8 cellular contexts compared by ENCODE assay signal in the genomic region with DNA sequence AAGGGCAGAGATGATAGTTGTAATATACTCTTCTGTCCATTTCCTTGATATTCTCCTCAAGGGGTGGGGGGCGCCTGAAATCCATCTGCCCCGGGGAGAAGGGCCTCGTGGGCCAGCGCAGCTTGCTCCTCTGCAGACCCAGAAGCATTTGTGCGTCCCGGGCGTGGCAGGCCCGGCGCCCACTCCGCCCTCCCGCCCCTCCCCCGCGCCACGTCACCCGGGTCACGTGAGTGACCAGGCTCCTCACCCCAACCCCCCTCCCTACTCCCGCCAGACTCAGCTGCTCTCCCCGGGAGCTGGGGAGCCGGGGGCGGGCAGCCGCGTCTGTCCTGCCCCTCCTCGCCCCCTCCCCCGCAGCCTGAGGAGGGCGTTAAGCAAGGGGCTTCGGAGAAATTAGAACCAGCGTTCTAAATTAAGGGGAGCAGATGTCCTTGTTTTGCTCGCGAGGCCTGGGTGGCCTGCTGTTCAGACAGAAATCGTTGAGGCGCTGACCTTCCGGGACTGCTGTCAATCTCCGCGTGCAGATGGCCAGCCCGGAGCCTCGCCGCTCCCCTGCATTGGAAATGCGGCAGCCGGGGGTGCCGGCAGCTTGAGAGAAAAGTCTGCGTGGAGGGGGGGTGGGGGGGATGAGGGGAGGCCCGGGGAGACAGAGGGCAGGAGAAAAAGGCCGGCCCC.
DNase-seq lines count a peak whose midpoint lies in the region; ATAC-seq and TF ChIP-seq lines count a peak whose summit lies in the region.

No MANE protein-coding gene starts in this region.

- H3K36me3 Mint-ChIP-seq in neural progenitor cell, result no peaks in the 10 kb centered on the region
- no peaks in the 10 kb centered on the region for H3K36me3 Mint-ChIP-seq in stimulated activated naive CD8-positive, alpha-beta T cell treated with anti-CD3 and anti-CD28 coated beads, Interleukin-15, Interleukin-2, amounts not matched to agents 100 ng/mL and 50 ng/mL, for 24 hours (ENCODE audit: low read depth)

- peak overlapping the region; percentile 77 for H3K4me3 Mint-ChIP-seq in neural progenitor cell
- peak overlapping the region; percentile 56 for H3K4me3 Mint-ChIP-seq in stimulated activated naive CD8-positive, alpha-beta T cell treated with anti-CD3 and anti-CD28 coated beads, Interleukin-15, Interleukin-2, amounts not matched to agents 100 ng/mL and 50 ng/mL, for 24 hours

- peak overlapping the region; percentile 61 for H3K4me2 ChIP-seq in OCI-LY7 (ENCODE audit: low read length)
- H3K4me2 ChIP-seq in neural progenitor cell, result peak overlapping the region; percentile 72

- no peaks in the 10 kb centered on the region for H3K9me2 ChIP-seq in OCI-LY7 (ENCODE audit: insufficient read depth, low read length)

- H2AFZ ChIP-seq in OCI-LY7 (ENCODE audit: low read length) (peak overlapping the region; percentile 64), neural progenitor cell (replicated peaks) (no peak overlapping the region)

- H3K27me3 Mint-ChIP-seq in neural progenitor cell (ENCODE audit: insufficient read depth, low read depth), result peaks cover 3% of the 10 kb centered on the region
- no peaks in the 10 kb centered on the region for H3K27me3 Mint-ChIP-seq in stimulated activated naive CD8-positive, alpha-beta T cell treated with anti-CD3 and anti-CD28 coated beads, Interleukin-15, Interleukin-2, amounts not matched to agents 100 ng/mL and 50 ng/mL, for 24 hours

- H3K4me3 ChIP-seq in OCI-LY7 (ENCODE audit: low read depth, low read length, poor library complexity, severe bottlenecking) (peak overlapping the region; percentile 29), neural progenitor cell (peak overlapping the region; percentile 33)

- POLR2A ChIA-PET in OCI-LY7 (lab: Charles Lee), result interaction anchor here (0.6 to 1.0 kb wide), 2 partner anchors 31 to 234 kb away, joined by 3 to 5 read pairs; no protein-coding TSS in a partner anchor

- TF ChIP-seq CTCF in OCI-LY7 (conservative IDR thresholded peaks at IDR 0.05; ENCODE audit: low read length) (no peak), neural progenitor cell (IDR thresholded peaks at IDR 0.05) (no peak)

- H3K9me3 Mint-ChIP-seq in neural progenitor cell, result no peaks in the 10 kb centered on the region
- no peaks in the 10 kb centered on the region for H3K9me3 Mint-ChIP-seq in stimulated activated naive CD8-positive, alpha-beta T cell treated with anti-CD3 and anti-CD28 coated beads, Interleukin-15, Interleukin-2, amounts not matched to agents 100 ng/mL and 50 ng/mL, for 24 hours

- CTCF ChIA-PET in OCI-LY7 (lab: Charles Lee; ENCODE audit: unreplicated experiment), result interaction anchor here (0.6 kb wide), 1 partner anchor 1295 kb away, joined by 3 read pairs; no protein-coding TSS in a partner anchor

- no peak overlapping the region for H3K27ac ChIP-seq in OCI-LY7 (ENCODE audit: low read depth, low read length, poor library complexity, severe bottlenecking)
- H3K27ac ChIP-seq in neural progenitor cell, result peak overlapping the region; percentile 96

- peak; percentile 61 for ATAC-seq in HG03432 (IDR thresholded peaks at IDR 0.05; ENCODE audit: unreplicated experiment)

- intact Hi-C loops in OCI-LY7 (cut with micrococcal nuclease; ENCODE audit: unreplicated experiment), result no loop called here

- H3K9me3 ChIP-seq in OCI-LY7 (ENCODE audit: low read length), result no peaks in the 10 kb centered on the region
- no peaks in the 10 kb centered on the region for H3K9me3 ChIP-seq in neural progenitor cell (ENCODE audit: low read depth)

- BruUV-seq in OCI-LY7 (replicated peaks; lab: Mats Ljungman, UMichigan), result no TSS peak

- DNase-seq in NCI-H187 (lab: John Stamatoyannopoulos, UW) (peak; percentile 68 to 70), NCI-H187 treated with DMSO at 0.1 percent for 48 hours (lab: John Stamatoyannopoulos, UW) (no peak), OCI-LY7 (ENCODE audit: low spot score) (peak; percentile 24), activated gamma-delta T cell treated with Interleukin-2 at 50 U/mL for 16 hours (peak; percentile 56), foreskin melanocyte (peak; percentile 28), neural progenitor cell (ENCODE audit: low spot score) (peak; percentile 92)

- H3K9ac ChIP-seq in neural progenitor cell, result no peak overlapping the region

- H4K20me1 ChIP-seq in OCI-LY7 (ENCODE audit: insufficient read depth, low read length) (no peaks in the 10 kb centered on the region), neural progenitor cell (ENCODE audit: low read depth) (no peaks in the 10 kb centered on the region)

- peaks cover 31% of the 10 kb centered on the region for H3F3A ChIP-seq in neural progenitor cell (ENCODE audit: low read depth)

- peaks cover 42% of the 10 kb centered on the region for H3K4me1 Mint-ChIP-seq in neural progenitor cell
- H3K4me1 Mint-ChIP-seq in stimulated activated naive CD8-positive, alpha-beta T cell treated with anti-CD3 and anti-CD28 coated beads, Interleukin-15, Interleukin-2, amounts not matched to agents 100 ng/mL and 50 ng/mL, for 24 hours (ENCODE audit: low read depth), result peaks cover 49% of the 10 kb centered on the region

- H3K4me1 ChIP-seq in OCI-LY7 (ENCODE audit: insufficient read depth, low read length, poor library complexity, severe bottlenecking) (no peaks in the 10 kb centered on the region), neural progenitor cell (peaks cover 27% of the 10 kb centered on the region)

- H3K79me2 ChIP-seq in OCI-LY7 (ENCODE audit: insufficient read depth, low read depth, low read length), result no peaks in the 10 kb centered on the region
- H3K79me2 ChIP-seq in neural progenitor cell (ENCODE audit: low read depth), result no peaks in the 10 kb centered on the region

- H3K36me3 ChIP-seq in OCI-LY7 (ENCODE audit: insufficient read depth, low read length) (no peaks in the 10 kb centered on the region), neural progenitor cell (no peaks in the 10 kb centered on the region)

- peak overlapping the region; percentile 69 for H3K27ac Mint-ChIP-seq in neural progenitor cell
- H3K27ac Mint-ChIP-seq in stimulated activated naive CD8-positive, alpha-beta T cell treated with anti-CD3 and anti-CD28 coated beads, Interleukin-15, Interleukin-2, amounts not matched to agents 100 ng/mL and 50 ng/mL, for 24 hours, result peak overlapping the region; percentile 81

- H3K27me3 ChIP-seq in neural progenitor cell, result no peaks in the 10 kb centered on the region
